18 cellular contexts compared by ENCODE assay signal in the genomic region with DNA sequence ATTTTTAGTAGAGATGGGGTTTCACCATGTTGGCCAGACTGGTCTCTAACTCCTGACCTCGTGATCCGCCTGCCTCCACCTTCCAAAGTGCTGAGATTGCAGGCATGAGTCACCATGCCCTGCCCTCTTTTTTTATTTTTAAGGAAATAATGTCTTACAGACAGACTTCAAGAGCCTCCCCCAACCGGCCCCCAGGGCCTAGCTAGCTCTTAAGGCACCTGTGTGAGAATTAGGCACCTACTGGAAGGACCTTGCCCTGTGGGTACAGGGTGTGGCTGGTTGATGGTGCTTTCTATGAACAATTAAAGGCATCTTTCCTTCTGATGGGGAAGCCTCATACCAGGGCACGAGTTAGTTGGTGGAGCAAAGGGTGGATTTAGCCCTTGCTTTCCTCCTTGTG.
"Had no signal": no experiment of that assay in that cellular context is flagged by ENCODE, and none has a peak within 500 bp of the region (broad histone marks: within the 10 kb centered on the region; RNA-seq: fewer than 3 reads in every experiment).

No MANE protein-coding gene starts in this region.

- H3K36me3 Mint-ChIP-seq: natural killer cell treated with Interleukin-12 subunit alpha and Interleukin-12 subunit beta and Interleukin-15 and Interleukin-18, amount 100 ng/mL, for 72 hours had no signal

- DNase-seq: activated CD4-positive, alpha-beta memory T cell treated with anti-CD3 and anti-CD28 coated beads, Interleukin-2, amount 10 ng/mL, durations not matched to agents 7 days and 5 days; activated CD8-positive, alpha-beta memory T cell treated with anti-CD3 and anti-CD28 coated beads, Interleukin-2, amount 50 U/mL, for 48 hours; activated naive CD4-positive, alpha-beta T cell treated with anti-CD3 and anti-CD28 coated beads for 36 hours; central memory CD4-positive, alpha-beta T cell; effector memory CD4-positive, alpha-beta T cell; left lung; nucleus accumbens; stimulated activated CD4-positive, alpha-beta T cell treated with anti-CD3 and anti-CD28 coated beads, Interleukin-2, amount 100 ng/mL, for 24 hours; stimulated activated naive CD4-positive, alpha-beta T cell; T-helper 9 cell; upper lobe of left lung had no signal

- H3K4me3 Mint-ChIP-seq: activated CD4-positive, alpha-beta memory T cell treated with anti-CD3 and anti-CD28 coated beads, Interleukin-2, amount 10 ng/mL, durations not matched to agents 7 days and 5 days; activated naive CD4-positive, alpha-beta T cell treated with anti-CD3 and anti-CD28 coated beads for 36 hours; activated T-helper 1 cell treated with anti-CD3 and anti-CD28 coated beads, Interleukin-12 subunit alpha, Interleukin-12 subunit beta, Interleukin-2, Interleukin-4 antibody, amounts not matched to agents 30 ng/mL and 10 ng/mL and 1 ng/mL, durations not matched to agents 14 hours and 24 hours and 36 hours; memory B cell; natural killer cell treated with Interleukin-12 subunit alpha and Interleukin-12 subunit beta and Interleukin-15 and Interleukin-18, amount 100 ng/mL, for 72 hours had no signal

- H3K9me3 ChIP-seq: left lung, upper lobe of left lung had no signal

- ATAC-seq: left lung; natural killer cell treated with Interleukin-12 subunit alpha and Interleukin-12 subunit beta and Interleukin-15 and Interleukin-18, amount 100 ng/mL, for 72 hours; sciatic nerve had no signal

- H3K27ac ChIP-seq: epithelial cell of prostate, left lung, upper lobe of left lung, VCaP had no signal

- H3K4me3 ChIP-seq: left lung, upper lobe of left lung had no signal

- H3K36me3 ChIP-seq: left lung, upper lobe of left lung had no signal

- H3K9me3 Mint-ChIP-seq: activated CD4-positive, alpha-beta memory T cell treated with anti-CD3 and anti-CD28 coated beads, Interleukin-2, amount 10 ng/mL, durations not matched to agents 7 days and 5 days; activated naive CD4-positive, alpha-beta T cell treated with anti-CD3 and anti-CD28 coated beads for 36 hours; activated T-helper 1 cell treated with anti-CD3 and anti-CD28 coated beads, Interleukin-12 subunit alpha, Interleukin-12 subunit beta, Interleukin-2, Interleukin-4 antibody, amounts not matched to agents 30 ng/mL and 10 ng/mL and 1 ng/mL, durations not matched to agents 14 hours and 24 hours and 36 hours; memory B cell; natural killer cell treated with Interleukin-12 subunit alpha and Interleukin-12 subunit beta and Interleukin-15 and Interleukin-18, amount 100 ng/mL, for 72 hours had no signal

- H3K27ac Mint-ChIP-seq: activated CD4-positive, alpha-beta memory T cell treated with anti-CD3 and anti-CD28 coated beads, Interleukin-2, amount 10 ng/mL, durations not matched to agents 7 days and 5 days; activated naive CD4-positive, alpha-beta T cell treated with anti-CD3 and anti-CD28 coated beads for 36 hours; activated T-helper 1 cell treated with anti-CD3 and anti-CD28 coated beads, Interleukin-12 subunit alpha, Interleukin-12 subunit beta, Interleukin-2, Interleukin-4 antibody, amounts not matched to agents 30 ng/mL and 10 ng/mL and 1 ng/mL, durations not matched to agents 14 hours and 24 hours and 36 hours; memory B cell; natural killer cell treated with Interleukin-12 subunit alpha and Interleukin-12 subunit beta and Interleukin-15 and Interleukin-18, amount 100 ng/mL, for 72 hours; progenitor cell of endocrine pancreas had no signal
